Comparison of ENCODE assay signal across 13 cellular contexts in genomic region chr4:38308728-38309315, GRCh38.
DNase-seq lines count a peak whose midpoint lies in the region; ATAC-seq lines count a peak whose summit lies in the region.
"Had no signal": no experiment of that assay in that cellular context is flagged by ENCODE, and none has a peak within 500 bp of the region (broad histone marks: within the 10 kb centered on the region; RNA-seq: fewer than 3 reads in every experiment).

No MANE protein-coding gene starts in this region.

- no peak for ATAC-seq in GM19452 (IDR thresholded peaks at IDR 0.05; ENCODE audit: unreplicated experiment)
- ATAC-seq: left colon had no signal

- peak; percentile 34 for DNase-seq in AG08395 (ENCODE audit: low spot score)
- peak; percentile 61 for DNase-seq in HPDE6-E6E7 (ENCODE audit: extremely low spot score)
- peak; percentile 53 for DNase-seq in amniotic epithelial cell (ENCODE audit: low read depth)
- peak; percentile 80 for DNase-seq in iris pigment epithelial cell (ENCODE audit: low read depth)
- DNase-seq in NCI-H82 treated with DMSO at 0.1 percent for 48 hours (lab: John Stamatoyannopoulos, UW; ENCODE audit: unreplicated experiment) = no peak
- DNase-seq in HT-29 (ENCODE audit: low spot score) = no peak
- no peak for DNase-seq in NCI-H82 (lab: John Stamatoyannopoulos, UW)
- DNase-seq: left colon; NCI-H1048; NCI-H510A treated with DMSO at 0.1 percent for 48 hours; SHP77; stimulated activated CD4-positive, alpha-beta T cell treated with anti-CD3 and anti-CD28 coated beads, Interleukin-12 subunit alpha, Interleukin-12 subunit beta, amount 100 ng/mL, for 4 hours had no signal

Comparison
In these comparisons a context has a peak if more than half of its experiments do, and no peak if none do; other contexts are left out.
1. DNase-seq: peak in AG08395 (single experiment), HPDE6-E6E7 (single experiment), amniotic epithelial cell (single experiment) and iris pigment epithelial cell (single experiment); none in NCI-H82 treated with DMSO at 0.1 percent for 48 hours (single experiment), HT-29 (single experiment) and NCI-H82 (single experiment).